ENCODE assay signal across 23 cellular contexts in genomic region chr5:124913329-124913653, GRCh38.
"Had no signal": no experiment of that assay in that cellular context is flagged by ENCODE, and none has a peak within 500 bp of the region (broad histone marks: within the 10 kb centered on the region; RNA-seq: fewer than 3 reads in every experiment).

No MANE protein-coding gene starts in this region.

- H3K9me3 Mint-ChIP-seq: activated CD8-positive, alpha-beta T cell treated with anti-CD3 and anti-CD28 coated beads for 36 hours; activated T-helper 2 cell treated with anti-CD3 and anti-CD28 coated beads, Interferon-gamma antibody, Interleukin-2, Interleukin-4, amounts not matched to agents 10 μg/mL and 5 μg/mL and 100 μg/mL, durations not matched to agents 14 hours and 24 hours and 36 hours; IgD-negative memory B cell had no signal

- DNase-seq: activated CD4-positive, alpha-beta T cell treated with anti-CD3 and anti-CD28 coated beads for 36 hours; activated CD8-positive, alpha-beta memory T cell treated with anti-CD3 and anti-CD28 coated beads, Interleukin-2, amount 50 U/mL, for 4 hours; activated CD8-positive, alpha-beta T cell treated with anti-CD3 and anti-CD28 coated beads for 36 hours; activated naive CD4-positive, alpha-beta T cell treated with anti-CD3 and anti-CD28 coated beads, Interleukin-2, amount 50 U/mL, for 16 hours; activated T-cell treated with anti-CD3 and anti-CD28 coated beads, Interleukin-2, amount 50 U/mL, for 72 hours; aorta; central memory CD4-positive, alpha-beta T cell; KG1; NCI-H1092; NCI-H1417 treated with DMSO at 0.1 percent for 48 hours; NCI-H1694; NCI-H2029; NCI-H2107; NCI-H345; NCI-H510A; NCI-H526 treated with DMSO at 0.1 percent for 48 hours; NCI-H82; PC-3; SIG-M5; T-helper 1 cell; WERI-Rb-1 had no signal

- H3K4me1 Mint-ChIP-seq: activated CD4-positive, alpha-beta T cell treated with anti-CD3 and anti-CD28 coated beads for 36 hours had no signal

- H3K27ac Mint-ChIP-seq: activated CD4-positive, alpha-beta T cell treated with anti-CD3 and anti-CD28 coated beads for 36 hours; activated CD8-positive, alpha-beta T cell treated with anti-CD3 and anti-CD28 coated beads for 36 hours; activated T-cell treated with anti-CD3 and anti-CD28 coated beads, Interleukin-2, amount 50 U/mL, for 72 hours; activated T-helper 2 cell treated with anti-CD3 and anti-CD28 coated beads, Interferon-gamma antibody, Interleukin-2, Interleukin-4, amounts not matched to agents 10 μg/mL and 5 μg/mL and 100 μg/mL, durations not matched to agents 14 hours and 24 hours and 36 hours; IgD-negative memory B cell had no signal

- H3K27ac ChIP-seq: WERI-Rb-1 had no signal

- H3K36me3 ChIP-seq: WERI-Rb-1 had no signal

- H3K4me3 Mint-ChIP-seq: activated CD4-positive, alpha-beta T cell treated with anti-CD3 and anti-CD28 coated beads for 36 hours; activated CD8-positive, alpha-beta T cell treated with anti-CD3 and anti-CD28 coated beads for 36 hours; activated T-cell treated with anti-CD3 and anti-CD28 coated beads, Interleukin-2, amount 50 U/mL, for 72 hours had no signal

- H3K27me3 Mint-ChIP-seq: IgD-negative memory B cell had no signal
